1 cellular context compared by ENCODE assay signal in the genomic region with DNA sequence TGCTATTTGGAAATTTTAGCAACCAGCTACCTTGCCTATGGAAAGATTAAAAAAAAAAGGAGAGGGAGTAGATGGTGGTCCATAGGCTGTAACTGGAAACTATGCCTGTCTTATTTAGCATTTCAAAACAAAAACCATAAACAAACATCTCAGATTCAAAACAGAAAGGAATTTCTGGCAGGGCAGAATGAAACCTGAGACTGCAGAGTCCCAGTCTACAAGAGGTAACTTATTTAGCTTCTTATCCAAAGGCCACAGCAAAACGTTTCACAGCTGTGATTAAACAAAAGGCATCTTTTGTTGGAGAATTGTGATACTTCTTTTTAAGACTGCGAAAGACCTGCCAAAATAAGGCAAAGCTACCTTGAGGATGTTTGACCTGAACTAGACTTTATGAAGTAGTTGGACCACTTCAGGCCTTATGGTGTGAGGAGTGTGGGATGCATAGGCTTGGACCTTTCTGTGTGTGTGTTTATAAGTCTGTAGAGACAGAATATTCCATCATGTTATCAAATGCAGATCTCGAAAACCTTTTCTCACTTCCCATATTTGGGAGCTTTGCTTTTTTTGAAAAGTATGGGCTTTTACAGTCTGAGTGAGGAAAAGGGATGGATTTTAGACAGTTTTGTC.
TF ChIP-seq lines count a peak whose summit lies in the region.

No MANE protein-coding gene starts in this region.

TF ChIP-seq in endothelial cell of umbilical vein, 7 proteins besides CTCF, POLR2A, EP300 and RAD21:
- no peak for TF ChIP-seq MYC (IDR thresholded peaks at IDR 0.05; ENCODE audit: low read depth, low read length)
- no peak for TF ChIP-seq FOS (IDR thresholded peaks at IDR 0.05; ENCODE audit: borderline replicate concordance, insufficient read depth, low read length)
- TF ChIP-seq GATA2 (IDR thresholded peaks at IDR 0.05; ENCODE audit: insufficient read depth, insufficient read length, low read depth, low read length): no peak
- TF ChIP-seq, protein P1, sequence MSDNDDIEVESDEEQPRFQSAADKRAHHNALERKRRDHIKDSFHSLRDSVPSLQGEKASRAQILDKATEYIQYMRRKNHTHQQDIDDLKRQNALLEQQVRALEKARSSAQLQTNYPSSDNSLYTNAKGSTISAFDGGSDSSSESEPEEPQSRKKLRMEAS (IDR thresholded peaks at IDR 0.05; ENCODE audit: insufficient read depth, insufficient read length): no peak
- no peak for TF ChIP-seq POLR2AphosphoS5 (IDR thresholded peaks at IDR 0.05; ENCODE audit: insufficient read depth, low read depth, low read length)
- TF ChIP-seq EZH2 (IDR thresholded peaks at IDR 0.05; ENCODE audit: borderline replicate concordance, low read depth, low read length, severe bottlenecking): no peak
- TF ChIP-seq JUN (IDR thresholded peaks at IDR 0.05; ENCODE audit: borderline replicate concordance, insufficient read depth, insufficient read length, low read depth): no peak
TF ChIP-seq in endothelial cell of umbilical vein: peak in this region for 0.
